Comparison of ENCODE assay signal across 14 cellular contexts in the genomic region with DNA sequence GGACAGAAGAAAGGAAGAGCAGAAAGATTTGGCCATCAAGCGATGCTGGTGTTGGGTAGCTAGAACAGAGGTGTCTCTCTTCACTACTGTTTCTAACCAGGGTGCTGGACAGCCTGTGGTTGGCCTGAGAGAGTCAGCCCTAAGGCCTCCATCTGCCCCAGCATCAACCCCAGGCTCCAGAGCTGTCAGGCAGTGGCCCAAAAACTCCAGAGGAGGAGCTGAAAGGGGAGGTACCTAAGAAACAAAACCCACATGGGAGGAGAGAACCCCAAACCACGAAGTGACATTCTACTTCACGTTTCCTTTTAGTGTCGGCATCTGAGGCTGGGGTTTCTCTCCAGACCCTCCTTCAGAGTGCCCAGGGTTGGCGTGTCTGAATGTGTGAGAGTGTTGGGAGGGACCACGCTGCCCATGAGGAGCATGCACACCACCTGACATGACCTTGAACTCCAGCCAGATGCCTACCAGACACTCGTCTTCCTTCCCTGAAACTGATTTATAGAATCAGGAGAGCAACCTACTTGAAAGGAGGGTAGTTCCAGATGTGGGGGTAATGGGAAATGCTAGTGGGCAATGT.
"Had no signal": no experiment of that assay in that cellular context is flagged by ENCODE, and none has a peak within 500 bp of the region (broad histone marks: within the 10 kb centered on the region; RNA-seq: fewer than 3 reads in every experiment).

No MANE protein-coding gene starts in this region.

- DNase-seq: activated CD4-positive, alpha-beta memory T cell treated with anti-CD3 and anti-CD28 coated beads, Interleukin-2, amount 10 ng/mL, durations not matched to agents 7 days and 5 days; activated naive CD4-positive, alpha-beta T cell treated with anti-CD3 and anti-CD28 coated beads for 36 hours; amniotic stem cell; brain microvascular endothelial cell; glutamatergic neuron; left colon; stimulated activated CD4-positive, alpha-beta T cell treated with anti-CD3 and anti-CD28 coated beads, Interleukin-4, amount 100 ng/mL, for 4 hours; stomach had no signal

- H3K27me3 Mint-ChIP-seq: activated T-helper 17 cell treated with anti-CD3 and anti-CD28 coated beads, Interleukin-2, amount 50 U/mL, for 72 hours had no signal

- H3K27ac Mint-ChIP-seq: activated CD4-positive, alpha-beta memory T cell treated with anti-CD3 and anti-CD28 coated beads, Interleukin-2, amount 10 ng/mL, durations not matched to agents 7 days and 5 days; activated naive CD4-positive, alpha-beta T cell treated with anti-CD3 and anti-CD28 coated beads for 36 hours; activated T-helper 17 cell treated with anti-CD3 and anti-CD28 coated beads, Interleukin-2, amount 50 U/mL, for 72 hours; memory B cell; nephron had no signal

- H3K36me3 ChIP-seq: brain microvascular endothelial cell had no signal

- H3K27ac ChIP-seq: brain microvascular endothelial cell, stomach, thoracic aorta had no signal

- H3K4me3 ChIP-seq: stomach, thoracic aorta had no signal

- H3K27me3 ChIP-seq: stomach had no signal

- H3K9me3 Mint-ChIP-seq: activated CD4-positive, alpha-beta memory T cell treated with anti-CD3 and anti-CD28 coated beads, Interleukin-2, amount 10 ng/mL, durations not matched to agents 7 days and 5 days; activated naive CD4-positive, alpha-beta T cell treated with anti-CD3 and anti-CD28 coated beads for 36 hours; activated T-helper 17 cell treated with anti-CD3 and anti-CD28 coated beads, Interleukin-2, amount 50 U/mL, for 72 hours; memory B cell; nephron had no signal

- H3K4me3 Mint-ChIP-seq: activated CD4-positive, alpha-beta memory T cell treated with anti-CD3 and anti-CD28 coated beads, Interleukin-2, amount 10 ng/mL, durations not matched to agents 7 days and 5 days; activated naive CD4-positive, alpha-beta T cell treated with anti-CD3 and anti-CD28 coated beads for 36 hours; activated T-helper 17 cell treated with anti-CD3 and anti-CD28 coated beads, Interleukin-2, amount 50 U/mL, for 72 hours; memory B cell; nephron had no signal

- ATAC-seq: activated T-helper 17 cell treated with anti-CD3 and anti-CD28 coated beads, Interleukin-2, amount 50 U/mL, for 72 hours; esophagus mucosa; left colon had no signal

- H3K36me3 Mint-ChIP-seq: memory B cell had no signal

- H3K9me3 ChIP-seq: stomach, thoracic aorta had no signal

- FAIRE-seq: endometrium had no signal
